ENCODE assay signal across 20 cellular contexts in the genomic region with DNA sequence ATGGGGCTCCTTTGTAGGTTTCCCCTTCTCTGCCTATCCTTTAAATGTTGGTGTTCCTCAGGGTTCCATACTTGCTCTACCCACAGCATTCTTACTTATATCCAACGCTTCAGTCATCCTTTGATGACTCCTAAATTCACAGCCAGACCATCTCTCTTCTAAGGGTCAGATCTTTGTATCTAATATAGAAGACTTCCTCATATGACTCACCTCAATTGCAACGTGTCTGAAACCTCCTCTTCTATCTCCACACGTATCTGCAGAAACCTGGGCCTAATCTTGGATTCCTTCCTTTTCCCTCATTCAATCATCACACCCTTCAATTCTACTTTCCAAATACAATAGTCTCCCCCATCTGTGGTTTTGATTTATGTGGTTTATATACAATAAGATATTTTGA.
DNase-seq lines count a peak whose midpoint lies in the region; ATAC-seq and TF ChIP-seq lines count a peak whose summit lies in the region.
"Had no signal": no experiment of that assay in that cellular context is flagged by ENCODE, and none has a peak within 500 bp of the region (broad histone marks: within the 10 kb centered on the region; RNA-seq: fewer than 3 reads in every experiment).

No MANE protein-coding gene starts in this region.

- no peak overlapping the region for H3K9ac ChIP-seq in mammary epithelial cell (ENCODE audit: insufficient read depth, low read length)
- H3K9ac ChIP-seq: BLaER1 had no signal

- H3K4me2 ChIP-seq in mammary epithelial cell (ENCODE audit: insufficient read depth, low read depth, low read length): no peak overlapping the region
- H3K4me2 ChIP-seq in OCI-LY7 (ENCODE audit: low read length): no peak overlapping the region
- H3K4me2 ChIP-seq: BLaER1 had no signal

- H3K9me3 Mint-ChIP-seq in activated T-cell treated with anti-CD3 and anti-CD28 coated beads, Interleukin-2, amount 50 U/mL, for 24 hours: no peaks in the 10 kb centered on the region
- H3K9me3 Mint-ChIP-seq in stimulated activated effector memory CD8-positive, alpha-beta T cell treated with anti-CD3 and anti-CD28 coated beads, Interleukin-12 subunit alpha, Interleukin-12 subunit beta, amount 100 ng/mL, for 72 hours: no peaks in the 10 kb centered on the region
- H3K9me3 Mint-ChIP-seq: activated naive CD4-positive, alpha-beta T cell treated with anti-CD3 and anti-CD28 coated beads for 36 hours; brain; natural killer cell treated with Interleukin-12 subunit alpha and Interleukin-12 subunit beta and Interleukin-15 and Interleukin-18, amount 100 ng/mL, for 72 hours had no signal

- H3K4me1 Mint-ChIP-seq in activated T-cell treated with anti-CD3 and anti-CD28 coated beads, Interleukin-2, amount 50 U/mL, for 24 hours (ENCODE audit: low read depth): peaks cover 4% of the 10 kb centered on the region
- H3K4me1 Mint-ChIP-seq in stimulated activated effector memory CD8-positive, alpha-beta T cell treated with anti-CD3 and anti-CD28 coated beads, Interleukin-12 subunit alpha, Interleukin-12 subunit beta, amount 100 ng/mL, for 72 hours: no peaks in the 10 kb centered on the region
- H3K4me1 Mint-ChIP-seq: brain had no signal

- CTCF ChIA-PET in mammary epithelial cell (lab: Charles Lee; ENCODE audit: low non-redundant PET): no interaction called here
- CTCF ChIA-PET in OCI-LY7 (lab: Charles Lee; ENCODE audit: unreplicated experiment): no interaction called here

- dilution Hi-C loops in mammary epithelial cell (cut with HindIII; ENCODE audit: low sequenced_read_pairs): no loop called here

- DNase-seq in activated T-cell treated with anti-CD3 and anti-CD28 coated beads, Interleukin-2, amount 50 U/mL, for 24 hours: no peak
- no peak for DNase-seq in activated T-cell treated with anti-CD3 and anti-CD28 coated beads, Interleukin-2, amount 50 U/mL, for 48 hours
- DNase-seq in NCI-H226 (peak; percentile 31), mammary epithelial cell (peak; percentile 32), NCI-H1694 treated with DMSO at 0.1 percent for 48 hours (lab: John Stamatoyannopoulos, UW) (no peak), OCI-LY7 (ENCODE audit: low spot score) (no peak)
- DNase-seq in stimulated activated effector memory CD8-positive, alpha-beta T cell treated with anti-CD3 and anti-CD28 coated beads, Interleukin-12 subunit alpha, Interleukin-12 subunit beta, amount 100 ng/mL, for 72 hours (ENCODE audit: low spot score in 2 of 2): no peak
- DNase-seq: activated CD4-positive, alpha-beta T cell treated with anti-CD3 and anti-CD28 coated beads for 48 hours; activated naive CD4-positive, alpha-beta T cell treated with anti-CD3 and anti-CD28 coated beads for 36 hours; dorsolateral prefrontal cortex; esophagus squamous epithelium; NCI-H2029; NCI-H524 treated with DMSO at 0.1 percent for 48 hours; T1000; tibial artery had no signal

- BruUV-seq in mammary epithelial cell (replicated peaks; lab: Mats Ljungman, UMichigan) (no TSS peak), OCI-LY7 (replicated peaks; lab: Mats Ljungman, UMichigan) (no TSS peak)

- no peaks in the 10 kb centered on the region for H3K9me2 ChIP-seq in OCI-LY7 (ENCODE audit: insufficient read depth, low read length)

- H3K4me3 Mint-ChIP-seq in activated T-cell treated with anti-CD3 and anti-CD28 coated beads, Interleukin-2, amount 50 U/mL, for 24 hours: no peak overlapping the region
- no peak overlapping the region for H3K4me3 Mint-ChIP-seq in stimulated activated effector memory CD8-positive, alpha-beta T cell treated with anti-CD3 and anti-CD28 coated beads, Interleukin-12 subunit alpha, Interleukin-12 subunit beta, amount 100 ng/mL, for 72 hours
- H3K4me3 Mint-ChIP-seq: activated naive CD4-positive, alpha-beta T cell treated with anti-CD3 and anti-CD28 coated beads for 36 hours; brain; natural killer cell treated with Interleukin-12 subunit alpha and Interleukin-12 subunit beta and Interleukin-15 and Interleukin-18, amount 100 ng/mL, for 72 hours had no signal

- H3K9me3 ChIP-seq in mammary epithelial cell (replicated peaks; ENCODE audit: insufficient read depth, low read length) (no peaks in the 10 kb centered on the region), OCI-LY7 (ENCODE audit: low read length) (no peaks in the 10 kb centered on the region)
- H3K9me3 ChIP-seq: BLaER1, esophagus squamous epithelium, tibial artery had no signal

- no peak overlapping the region for H3K27ac ChIP-seq in mammary epithelial cell (ENCODE audit: insufficient read depth, low read depth, low read length)
- no peak overlapping the region for H3K27ac ChIP-seq in OCI-LY7 (ENCODE audit: low read depth, low read length, poor library complexity, severe bottlenecking)
- H3K27ac ChIP-seq: BLaER1, esophagus squamous epithelium, skin epidermis, tibial artery had no signal

- H3K79me2 ChIP-seq in mammary epithelial cell (ENCODE audit: insufficient read depth, low read length) (no peaks in the 10 kb centered on the region), OCI-LY7 (ENCODE audit: insufficient read depth, low read depth, low read length) (no peaks in the 10 kb centered on the region)

- intact Hi-C loops in mammary epithelial cell (cut with micrococcal nuclease) (no loop called here), OCI-LY7 (cut with micrococcal nuclease; ENCODE audit: unreplicated experiment) (no loop called here)

- no peaks in the 10 kb centered on the region for H3K27me3 Mint-ChIP-seq in activated T-cell treated with anti-CD3 and anti-CD28 coated beads, Interleukin-2, amount 50 U/mL, for 24 hours
- H3K27me3 Mint-ChIP-seq: brain; natural killer cell treated with Interleukin-12 subunit alpha and Interleukin-12 subunit beta and Interleukin-15 and Interleukin-18, amount 100 ng/mL, for 72 hours had no signal

- no peak for TF ChIP-seq CTCF in mammary epithelial cell (conservative IDR thresholded peaks at IDR 0.05 in 1 of 2, IDR thresholded peaks at IDR 0.05 in 1 of 2; ENCODE audit: extremely low read depth in 1 of 2, insufficient read depth in 1 of 2, low read depth in 1 of 2, low read length in 2 of 2)
- no peak for TF ChIP-seq CTCF in OCI-LY7 (conservative IDR thresholded peaks at IDR 0.05; ENCODE audit: low read length)

- in situ Hi-C loops in mammary epithelial cell (cut with MboI; ENCODE audit: low sequenced_read_pairs in 2 of 2): no loop called here

- 85% methylated on average over 3 of the region's 3 CpGs for WGBS in mammary epithelial cell (ENCODE audit: low coverage, missing lambda C conversion rate)

- no peak for ATAC-seq in stimulated activated effector memory CD8-positive, alpha-beta T cell treated with anti-CD3 and anti-CD28 coated beads, Interleukin-12 subunit alpha, Interleukin-12 subunit beta, amount 100 ng/mL, for 72 hours
- no peak for ATAC-seq in GM19452 (IDR thresholded peaks at IDR 0.05; ENCODE audit: unreplicated experiment)
- ATAC-seq: natural killer cell treated with Interleukin-12 subunit alpha and Interleukin-12 subunit beta and Interleukin-15 and Interleukin-18, amount 100 ng/mL, for 72 hours had no signal

- H3K36me3 ChIP-seq in mammary epithelial cell (ENCODE audit: insufficient read depth, low read length) (no peaks in the 10 kb centered on the region), OCI-LY7 (ENCODE audit: insufficient read depth, low read length) (peaks cover 15% of the 10 kb centered on the region)

- peaks cover 55% of the 10 kb centered on the region for H3K36me3 Mint-ChIP-seq in activated T-cell treated with anti-CD3 and anti-CD28 coated beads, Interleukin-2, amount 50 U/mL, for 24 hours (ENCODE audit: low read depth)
- H3K36me3 Mint-ChIP-seq in stimulated activated effector memory CD8-positive, alpha-beta T cell treated with anti-CD3 and anti-CD28 coated beads, Interleukin-12 subunit alpha, Interleukin-12 subunit beta, amount 100 ng/mL, for 72 hours: peaks cover 58% of the 10 kb centered on the region

- POLR2A ChIA-PET in OCI-LY7 (lab: Charles Lee): no interaction called here

- H4K20me1 ChIP-seq in mammary epithelial cell (ENCODE audit: insufficient read depth, low read length) (no peaks in the 10 kb centered on the region), OCI-LY7 (ENCODE audit: insufficient read depth, low read length) (no peaks in the 10 kb centered on the region)
- H4K20me1 ChIP-seq: BLaER1 had no signal

- H3K27ac Mint-ChIP-seq in activated T-cell treated with anti-CD3 and anti-CD28 coated beads, Interleukin-2, amount 50 U/mL, for 24 hours: peak overlapping the region; percentile 8
- peak overlapping the region; percentile 46 for H3K27ac Mint-ChIP-seq in stimulated activated effector memory CD8-positive, alpha-beta T cell treated with anti-CD3 and anti-CD28 coated beads, Interleukin-12 subunit alpha, Interleukin-12 subunit beta, amount 100 ng/mL, for 72 hours
- H3K27ac Mint-ChIP-seq: activated naive CD4-positive, alpha-beta T cell treated with anti-CD3 and anti-CD28 coated beads for 36 hours; natural killer cell treated with Interleukin-12 subunit alpha and Interleukin-12 subunit beta and Interleukin-15 and Interleukin-18, amount 100 ng/mL, for 72 hours had no signal

- H3K4me3 ChIP-seq in mammary epithelial cell (replicated peaks in 1 of 3; ENCODE audit: insufficient read depth in 1 of 3, low read depth in 2 of 3, low read length in 3 of 3): no peak overlapping the region
- no peak overlapping the region for H3K4me3 ChIP-seq in OCI-LY7 (ENCODE audit: low read depth, low read length, poor library complexity, severe bottlenecking)
- H3K4me3 ChIP-seq: BLaER1, dorsolateral prefrontal cortex, esophagus squamous epithelium, skin epidermis, tibial artery had no signal

- no peaks in the 10 kb centered on the region for H3K27me3 ChIP-seq in mammary epithelial cell (ENCODE audit: insufficient read depth, low read length)
- H3K27me3 ChIP-seq: BLaER1, dorsolateral prefrontal cortex, esophagus squamous epithelium, tibial artery had no signal

- H3K4me1 ChIP-seq in mammary epithelial cell (ENCODE audit: insufficient read depth, low read length) (no peaks in the 10 kb centered on the region), OCI-LY7 (ENCODE audit: insufficient read depth, low read length, poor library complexity, severe bottlenecking) (no peaks in the 10 kb centered on the region)
- H3K4me1 ChIP-seq: BLaER1, esophagus squamous epithelium, tibial artery had no signal

- H2AFZ ChIP-seq in mammary epithelial cell (ENCODE audit: low read depth, low read length) (no peak overlapping the region), OCI-LY7 (ENCODE audit: low read length) (no peak overlapping the region)

Comparison
In these comparisons a context has a peak if more than half of its experiments do, and no peak if none do; other contexts are left out.
1. DNase-seq: peak in NCI-H226 (single experiment) and mammary epithelial cell (single experiment); none in activated T-cell treated with anti-CD3 and anti-CD28 coated beads, Interleukin-2, amount 50 U/mL, for 24 hours (single experiment), activated T-cell treated with anti-CD3 and anti-CD28 coated beads, Interleukin-2, amount 50 U/mL, for 48 hours (0 of 2), stimulated activated effector memory CD8-positive, alpha-beta T cell treated with anti-CD3 and anti-CD28 coated beads, Interleukin-12 subunit alpha, Interleukin-12 subunit beta, amount 100 ng/mL, for 72 hours (0 of 2), NCI-H1694 treated with DMSO at 0.1 percent for 48 hours (single experiment) and OCI-LY7 (single experiment).